In the genomic region with DNA sequence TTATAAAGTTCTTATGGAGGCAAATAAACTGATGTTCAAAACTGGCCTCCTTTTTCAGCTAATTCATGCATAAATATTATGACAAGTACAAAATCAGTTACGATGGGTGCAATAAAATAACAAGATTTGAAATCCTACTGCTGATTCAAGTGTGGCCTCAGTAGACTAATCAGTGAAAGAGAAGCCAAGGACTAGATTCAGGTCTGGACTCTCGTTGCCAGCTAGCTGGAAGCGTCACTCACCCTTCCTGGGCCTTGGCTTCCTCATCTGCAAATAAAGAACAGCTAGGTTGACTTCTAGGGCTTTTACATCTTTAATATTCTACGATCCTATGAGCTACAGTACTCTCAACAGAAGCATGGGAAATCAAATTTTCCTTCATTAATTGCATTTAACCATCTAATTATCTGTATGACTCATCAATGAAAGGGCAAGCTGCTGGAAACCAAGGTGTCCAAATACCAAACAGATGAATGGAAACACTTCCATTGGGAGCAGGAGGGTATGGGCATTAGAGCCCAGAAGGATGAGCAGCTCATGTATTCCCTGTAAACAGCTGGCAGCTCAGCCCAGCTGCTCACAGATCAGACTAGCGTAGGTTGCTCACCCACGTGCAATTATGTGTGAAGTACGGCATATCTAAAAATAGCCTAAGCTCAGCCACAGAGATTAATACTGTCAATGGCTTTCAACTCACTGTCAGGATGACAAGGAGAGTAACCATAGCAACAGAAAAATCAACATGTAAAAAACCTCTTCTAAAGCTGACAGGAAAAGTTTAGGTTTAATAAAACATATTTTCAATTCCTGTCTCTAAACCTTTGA, we compare ENCODE assay signal across 8 cellular contexts.
DNase-seq lines count a peak whose midpoint lies in the region; ATAC-seq, FAIRE-seq and TF ChIP-seq lines count a peak whose summit lies in the region.

No MANE protein-coding gene starts in this region.

- no peak for TF ChIP-seq CTCF in left ventricle myocardium inferior (IDR thresholded peaks at IDR 0.05; ENCODE audit: borderline replicate concordance)
- TF ChIP-seq CTCF in astrocyte of the spinal cord (IDR thresholded peaks at IDR 0.05; ENCODE audit: low read depth, low read length), result no peak

- ATAC-seq in Right ventricle myocardium superior (ENCODE audit: poor library complexity) (peak; percentile 80), HG03378 (IDR thresholded peaks at IDR 0.05; ENCODE audit: unreplicated experiment) (peak; percentile 49)
- peak; percentile 58 for ATAC-seq in stimulated activated naive CD8-positive, alpha-beta T cell treated with anti-CD3 and anti-CD28 coated beads, Interleukin-15, amount 100 ng/mL, for 72 hours

- no peak for DNase-seq in Right ventricle myocardium superior
- DNase-seq in left ventricle myocardium inferior, result no peak
- DNase-seq in astrocyte of the spinal cord (ENCODE audit: low read depth, low spot score), result peak; percentile 39
- DNase-seq in stimulated activated naive CD8-positive, alpha-beta T cell treated with anti-CD3 and anti-CD28 coated beads, Interleukin-15, amount 100 ng/mL, for 72 hours, result no peak
- no peak for DNase-seq in SIG-M5 treated with dmso at 0.1 percent for 504 hours (lab: John Stamatoyannopoulos, UW; ENCODE audit: unreplicated experiment)
- DNase-seq in mesenteric fat pad (ENCODE audit: low spot score), result no peak
- DNase-seq in H54 (ENCODE audit: insufficient read length, low spot score), result no peak

- no peaks in the 10 kb centered on the region for H3K9me3 ChIP-seq in left ventricle myocardium inferior (replicated peaks)

- H3K4me1 Mint-ChIP-seq in stimulated activated naive CD8-positive, alpha-beta T cell treated with anti-CD3 and anti-CD28 coated beads, Interleukin-15, amount 100 ng/mL, for 72 hours, result peaks cover 36% of the 10 kb centered on the region

- H3K27me3 Mint-ChIP-seq in stimulated activated naive CD8-positive, alpha-beta T cell treated with anti-CD3 and anti-CD28 coated beads, Interleukin-15, amount 100 ng/mL, for 72 hours, result no peaks in the 10 kb centered on the region

- H3K4me3 Mint-ChIP-seq in stimulated activated naive CD8-positive, alpha-beta T cell treated with anti-CD3 and anti-CD28 coated beads, Interleukin-15, amount 100 ng/mL, for 72 hours, result no peak overlapping the region

- H3K36me3 ChIP-seq in left ventricle myocardium inferior, result peaks cover 19% of the 10 kb centered on the region

- peaks cover 62% of the 10 kb centered on the region for H3K4me1 ChIP-seq in left ventricle myocardium inferior

- no peaks in the 10 kb centered on the region for H3K27me3 ChIP-seq in left ventricle myocardium inferior (ENCODE audit: low read depth)

- intact Hi-C loops in Right ventricle myocardium superior (cut with DNase I), result no loop called here
- intact Hi-C loops in left ventricle myocardium inferior (cut with micrococcal nuclease), result no loop called here

- H3K27ac ChIP-seq in left ventricle myocardium inferior (replicated peaks), result no peak overlapping the region

- H3K4me3 ChIP-seq in left ventricle myocardium inferior, result no peak overlapping the region
- no peak overlapping the region for H3K4me3 ChIP-seq in astrocyte of the spinal cord (ENCODE audit: low read depth, low read length)

- no peaks in the 10 kb centered on the region for H3K9me3 Mint-ChIP-seq in stimulated activated naive CD8-positive, alpha-beta T cell treated with anti-CD3 and anti-CD28 coated beads, Interleukin-15, amount 100 ng/mL, for 72 hours

- in situ Hi-C loops in astrocyte of the spinal cord (cut with HindIII; ENCODE audit: low sequenced_read_pairs), result no loop called here

- no peak for FAIRE-seq in H54 (lab: Jason Lieb, UNC)

- H3K27ac Mint-ChIP-seq in stimulated activated naive CD8-positive, alpha-beta T cell treated with anti-CD3 and anti-CD28 coated beads, Interleukin-15, amount 100 ng/mL, for 72 hours, result no peak overlapping the region

- no peak for TF ChIP-seq POLR2A in H54 (IDR thresholded peaks at IDR 0.05; ENCODE audit: low read depth, low read length)
